ENCODE assay signal across 2 cellular contexts in the genomic region with DNA sequence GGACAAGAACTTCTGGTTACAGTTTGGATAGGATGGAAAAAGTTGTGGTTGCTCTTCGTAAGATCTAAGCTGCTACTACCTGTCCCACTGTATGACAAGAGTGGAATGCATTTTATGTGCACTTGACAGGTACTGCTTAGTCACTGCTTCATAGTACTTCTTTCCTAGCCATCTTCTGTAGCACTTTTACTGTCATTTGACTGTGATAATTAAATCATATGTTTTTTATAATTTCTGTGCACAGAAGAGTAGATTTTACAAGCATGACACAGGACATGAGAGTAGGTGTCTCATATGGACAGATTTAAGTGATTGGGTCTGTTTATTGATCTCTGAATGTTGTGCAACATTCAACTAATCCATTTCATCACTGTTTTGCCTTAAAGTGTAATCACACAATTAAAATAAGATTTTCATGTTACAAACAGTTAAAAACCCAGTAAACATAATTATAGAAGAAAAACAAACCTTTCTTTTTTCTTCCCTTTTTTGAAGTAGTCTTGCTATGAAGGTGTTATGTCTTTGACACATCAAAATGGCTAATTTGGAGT.
TF ChIP-seq lines count a peak whose summit lies in the region.

No MANE protein-coding gene starts in this region.

TF ChIP-seq in A549, 52 proteins besides CTCF, POLR2A, EP300 and RAD21:
- TF ChIP-seq ZNF302 (CRISPR knock-in tag; IDR thresholded peaks at IDR 0.05) (no peak), KDM5A (IDR thresholded peaks at IDR 0.05) (no peak), RFX5 (IDR thresholded peaks at IDR 0.05) (no peak), TP53 (CRISPR knock-in tag; IDR thresholded peaks at IDR 0.05) (no peak), EHF (CRISPR knock-in tag; IDR thresholded peaks at IDR 0.05) (no peak), FOSL2 (IDR thresholded peaks at IDR 0.05) (no peak), FOSL2 (CRISPR knock-in tag; IDR thresholded peaks at IDR 0.05) (no peak), ZFP36 (IDR thresholded peaks at IDR 0.05; ENCODE audit: borderline replicate concordance, partially characterized antibody) (no peak), HOXB5 (CRISPR knock-in tag; IDR thresholded peaks at IDR 0.05) (no peak), RCOR1 (IDR thresholded peaks at IDR 0.05; ENCODE audit: low read depth, low read length) (no peak), RARB (CRISPR knock-in tag; IDR thresholded peaks at IDR 0.05) (no peak), CBX2 (IDR thresholded peaks at IDR 0.05; ENCODE audit: borderline replicate concordance, low read depth) (no peak), CBX8 (IDR thresholded peaks at IDR 0.05) (no peak)
- TF ChIP-seq, protein P1, sequence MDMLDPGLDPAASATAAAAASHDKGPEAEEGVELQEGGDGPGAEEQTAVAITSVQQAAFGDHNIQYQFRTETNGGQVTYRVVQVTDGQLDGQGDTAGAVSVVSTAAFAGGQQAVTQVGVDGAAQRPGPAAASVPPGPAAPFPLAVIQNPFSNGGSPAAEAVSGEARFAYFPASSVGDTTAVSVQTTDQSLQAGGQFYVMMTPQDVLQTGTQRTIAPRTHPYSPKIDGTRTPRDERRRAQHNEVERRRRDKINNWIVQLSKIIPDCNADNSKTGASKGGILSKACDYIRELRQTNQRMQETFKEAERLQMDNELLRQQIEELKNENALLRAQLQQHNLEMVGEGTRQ (IDR thresholded peaks at IDR 0.05): no peak
- TF ChIP-seq, protein P2, sequence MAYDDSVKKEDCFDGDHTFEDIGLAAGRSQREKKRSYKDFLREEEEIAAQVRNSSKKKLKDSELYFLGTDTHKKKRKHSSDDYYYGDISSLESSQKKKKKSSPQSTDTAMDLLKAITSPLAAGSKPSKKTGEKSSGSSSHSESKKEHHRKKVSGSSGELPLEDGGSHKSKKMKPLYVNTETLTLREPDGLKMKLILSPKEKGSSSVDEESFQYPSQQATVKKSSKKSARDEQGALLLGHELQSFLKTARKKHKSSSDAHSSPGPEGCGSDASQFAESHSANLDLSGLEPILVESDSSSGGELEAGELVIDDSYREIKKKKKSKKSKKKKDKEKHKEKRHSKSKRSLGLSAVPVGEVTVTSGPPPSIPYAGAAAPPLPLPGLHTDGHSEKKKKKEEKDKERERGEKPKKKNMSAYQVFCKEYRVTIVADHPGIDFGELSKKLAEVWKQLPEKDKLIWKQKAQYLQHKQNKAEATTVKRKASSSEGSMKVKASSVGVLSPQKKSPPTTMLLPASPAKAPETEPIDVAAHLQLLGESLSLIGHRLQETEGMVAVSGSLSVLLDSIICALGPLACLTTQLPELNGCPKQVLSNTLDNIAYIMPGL (CRISPR knock-in tag; IDR thresholded peaks at IDR 0.05; ENCODE audit: borderline replicate concordance): no peak

TF ChIP-seq in IMR-90, 13 proteins besides CTCF, POLR2A, EP300 and RAD21:
- TF ChIP-seq CEBPB (IDR thresholded peaks at IDR 0.05; ENCODE audit: low read depth, low read length) (peak; percentile 81), RCOR1 (IDR thresholded peaks at IDR 0.05; ENCODE audit: insufficient replicate concordance, low read length) (no peak)
TF ChIP-seq in IMR-90: peak in this region for 1.
